In the genomic region with DNA sequence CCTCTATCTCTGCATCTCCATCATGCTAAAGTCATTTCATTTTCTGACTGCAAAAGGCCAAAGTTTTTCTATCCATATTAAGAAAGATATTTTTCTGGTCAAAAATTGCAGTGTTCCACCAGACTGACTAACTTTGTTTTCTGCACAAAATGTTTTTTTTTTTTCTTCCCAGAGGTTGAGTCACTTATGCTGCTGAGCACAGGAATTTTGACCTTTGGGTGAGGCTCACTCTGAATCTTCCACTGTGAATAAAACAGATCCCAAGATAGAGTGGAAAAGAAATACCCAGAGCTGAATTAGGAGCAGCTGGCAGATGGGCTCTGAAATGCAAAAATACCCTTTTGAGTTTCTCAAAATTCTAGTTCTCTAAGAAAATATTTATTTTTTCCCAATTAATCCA, we compare ENCODE assay signal across 16 cellular contexts.
DNase-seq lines count a peak whose midpoint lies in the region; ATAC-seq and TF ChIP-seq lines count a peak whose summit lies in the region.
"Had no signal": no experiment of that assay in that cellular context is flagged by ENCODE, and none has a peak within 500 bp of the region (broad histone marks: within the 10 kb centered on the region; RNA-seq: fewer than 3 reads in every experiment).

No MANE protein-coding gene starts in this region.

- H3K4me2 ChIP-seq in GM23248 (ENCODE audit: unreplicated experiment): no peak overlapping the region
- H3K4me2 ChIP-seq: A549, GM23338 had no signal

- no peaks in the 10 kb centered on the region for H3K36me3 Mint-ChIP-seq in activated T-cell treated with anti-CD3 and anti-CD28 coated beads, Interleukin-2, amount 50 U/mL, for 4 hours (ENCODE audit: insufficient read depth)

- intact Hi-C loops in sciatic nerve (cut with DNase I): no loop called here

- no peak for TF ChIP-seq POLR2A in suprapubic skin (IDR thresholded peaks at IDR 0.05)

- in situ Hi-C loops in GM23248 (cut with MboI): no loop called here

- no peak overlapping the region for H2AFZ ChIP-seq in GM23248
- H2AFZ ChIP-seq: GM23338 had no signal

- no peaks in the 10 kb centered on the region for H3K27me3 Mint-ChIP-seq in activated T-cell treated with anti-CD3 and anti-CD28 coated beads, Interleukin-2, amount 50 U/mL, for 4 hours (ENCODE audit: low read depth)
- H3K27me3 Mint-ChIP-seq: CD4-positive, alpha-beta T cell had no signal

- H3K4me3 Mint-ChIP-seq in activated T-cell treated with anti-CD3 and anti-CD28 coated beads, Interleukin-2, amount 50 U/mL, for 4 hours: no peak overlapping the region
- H3K4me3 Mint-ChIP-seq: CD4-positive, alpha-beta T cell; GM23338; H9 had no signal

- DNase-seq in GM23248 (peak; percentile 51), astrocyte of the hippocampus (ENCODE audit: low read depth, low spot score) (peak; percentile 28), fibroblast of mammary gland (ENCODE audit: low read depth) (peak; percentile 17), myocyte (ENCODE audit: low read depth) (peak; percentile 5), suprapubic skin (ENCODE audit: low spot score in 2 of 2) (no peak), sciatic nerve (ENCODE audit: low spot score) (no peak)
- no peak for DNase-seq in activated T-cell treated with anti-CD3 and anti-CD28 coated beads, Interleukin-2, amount 50 U/mL, for 4 hours
- DNase-seq: AML-193; Caco-2; CD4-positive, alpha-beta T cell; H9 had no signal

- no peak overlapping the region for H3K27ac ChIP-seq in GM23248
- no peak overlapping the region for H3K27ac ChIP-seq in suprapubic skin
- H3K27ac ChIP-seq: 22Rv1, A549, C4-2B had no signal

- no peaks in the 10 kb centered on the region for H3K79me2 ChIP-seq in GM23248 (ENCODE audit: insufficient read depth)

- no peaks in the 10 kb centered on the region for H3K4me1 Mint-ChIP-seq in activated T-cell treated with anti-CD3 and anti-CD28 coated beads, Interleukin-2, amount 50 U/mL, for 4 hours (ENCODE audit: low read depth)

- H3K9me2 ChIP-seq in GM23248 (ENCODE audit: insufficient read depth): no peaks in the 10 kb centered on the region

- H3K27me3 ChIP-seq in GM23248 (replicated peaks; ENCODE audit: insufficient read depth) (no peaks in the 10 kb centered on the region), suprapubic skin (no peaks in the 10 kb centered on the region)

- H3K4me3 ChIP-seq in GM23248 (no peak overlapping the region), fibroblast of mammary gland (ENCODE audit: control insufficient read depth, low read depth, low read length) (no peak overlapping the region), suprapubic skin (no peak overlapping the region)
- H3K4me3 ChIP-seq: A549, GM23338 had no signal

- H4K20me1 ChIP-seq in GM23248 (ENCODE audit: insufficient read depth): no peaks in the 10 kb centered on the region

- no peak for TF ChIP-seq CTCF in fibroblast of mammary gland (conservative IDR thresholded peaks at IDR 0.05; ENCODE audit: control insufficient read depth, insufficient read depth, low read depth, low read length)
- TF ChIP-seq CTCF in suprapubic skin (IDR thresholded peaks at IDR 0.05): no peak

- no peak overlapping the region for H3K9ac ChIP-seq in GM23248

- no peaks in the 10 kb centered on the region for H3F3A ChIP-seq in GM23248 (ENCODE audit: insufficient read depth)

- no peak for ATAC-seq in HG02970 (IDR thresholded peaks at IDR 0.05; ENCODE audit: low FRiP score, unreplicated experiment)
- no peak for ATAC-seq in activated T-cell treated with anti-CD3 and anti-CD28 coated beads, Interleukin-2, amount 50 U/mL, for 4 hours
- ATAC-seq in sciatic nerve: no peak
- ATAC-seq: A549, GM23338 had no signal

- H3K36me3 ChIP-seq in GM23248 (ENCODE audit: low read depth) (no peaks in the 10 kb centered on the region), suprapubic skin (no peaks in the 10 kb centered on the region)

- no peak for TF ChIP-seq EP300 in suprapubic skin (IDR thresholded peaks at IDR 0.05)

- peaks cover 6% of the 10 kb centered on the region for H3K9me3 Mint-ChIP-seq in activated T-cell treated with anti-CD3 and anti-CD28 coated beads, Interleukin-2, amount 50 U/mL, for 4 hours
- H3K9me3 Mint-ChIP-seq: GM23338, H9 had no signal

- H3K9me3 ChIP-seq in GM23248 (ENCODE audit: low read depth) (no peaks in the 10 kb centered on the region), suprapubic skin (no peaks in the 10 kb centered on the region)
- H3K9me3 ChIP-seq: A549, Caco-2 had no signal

- no peaks in the 10 kb centered on the region; the same call in 1 of the 2 replicates for H3K4me1 ChIP-seq in GM23248 (ENCODE audit: insufficient read depth)
- no peaks in the 10 kb centered on the region for H3K4me1 ChIP-seq in suprapubic skin
- H3K4me1 ChIP-seq: A549 had no signal

Comparison
In these comparisons a context has a peak if more than half of its experiments do, and no peak if none do; other contexts are left out.
1. DNase-seq: peak in GM23248 (single experiment), astrocyte of the hippocampus (single experiment), fibroblast of mammary gland (single experiment) and myocyte (single experiment); none in activated T-cell treated with anti-CD3 and anti-CD28 coated beads, Interleukin-2, amount 50 U/mL, for 4 hours (single experiment), suprapubic skin (0 of 2) and sciatic nerve (single experiment).